1 cellular context compared by ENCODE assay signal in the genomic region with DNA sequence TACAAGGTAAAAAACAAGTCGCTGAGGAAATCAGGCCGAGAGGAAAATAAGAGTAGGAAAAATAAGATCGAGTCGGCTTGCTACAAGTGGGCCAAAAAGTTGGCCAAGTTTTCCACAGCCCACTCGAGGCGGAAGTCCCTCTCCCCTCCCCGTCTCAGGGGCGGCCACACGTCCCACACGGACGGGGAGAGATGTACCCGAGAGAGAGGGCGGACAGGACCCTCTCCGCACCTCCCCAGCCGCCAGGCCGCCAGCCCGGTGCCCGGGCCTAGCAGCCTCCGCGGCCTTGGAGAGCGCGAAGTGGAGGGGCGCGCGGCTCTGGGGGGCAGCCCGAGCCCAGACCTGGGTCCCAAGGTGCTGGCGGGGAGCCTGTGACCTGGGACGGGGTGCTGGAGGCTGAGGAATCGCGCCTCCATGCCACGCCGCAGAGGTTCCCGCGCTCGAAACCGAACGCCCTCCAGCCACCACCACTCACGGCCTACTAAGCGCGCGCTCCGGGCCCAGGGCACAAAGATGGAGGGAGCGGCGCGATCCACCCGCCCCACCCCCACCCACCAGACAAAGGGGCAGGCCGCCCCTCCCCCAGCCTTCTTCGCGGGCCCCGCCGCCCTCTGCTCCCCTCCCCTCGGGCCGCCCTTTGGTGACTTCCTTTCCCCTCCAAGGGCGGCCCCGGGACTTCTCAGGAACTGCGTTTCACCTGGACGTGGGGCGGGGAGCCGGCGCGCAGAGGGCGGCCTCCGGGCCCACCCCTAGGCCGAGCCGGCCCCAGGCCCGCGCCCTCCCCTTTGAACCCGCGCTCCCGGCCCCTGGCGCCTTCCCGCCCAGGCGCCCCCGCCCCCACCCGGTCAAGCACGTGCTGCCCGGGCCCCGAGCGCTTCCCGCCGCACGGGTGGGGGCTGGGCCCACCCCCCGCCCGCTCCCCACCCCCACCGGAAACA.
TF ChIP-seq lines count a peak whose summit lies in the region.

No MANE protein-coding gene starts in this region.

TF ChIP-seq in WTC11, 78 proteins besides CTCF, POLR2A, EP300 and RAD21 (continued from another document):
- TF ChIP-seq ZNF396 (CRISPR knock-in tag; IDR thresholded peaks at IDR 0.05; ENCODE audit: borderline replicate concordance) (no peak), ZNF416 (CRISPR knock-in tag; IDR thresholded peaks at IDR 0.05) (peak; percentile 42; the same call in 1 of the 2 replicates), ZBTB21 (CRISPR knock-in tag; IDR thresholded peaks at IDR 0.05; ENCODE audit: borderline replicate concordance) (no peak), ATF1 (CRISPR knock-in tag; IDR thresholded peaks at IDR 0.05) (no peak), GRHL2 (CRISPR knock-in tag; IDR thresholded peaks at IDR 0.05; ENCODE audit: insufficient replicate concordance, severe bottlenecking) (no peak), ZNF232 (CRISPR knock-in tag; IDR thresholded peaks at IDR 0.05) (no peak), OVOL2 (CRISPR knock-in tag; IDR thresholded peaks at IDR 0.05; ENCODE audit: borderline replicate concordance) (no peak), IRF2 (CRISPR knock-in tag; IDR thresholded peaks at IDR 0.05; ENCODE audit: borderline replicate concordance, low read depth) (no peak), RELA (CRISPR knock-in tag; IDR thresholded peaks at IDR 0.05; ENCODE audit: borderline replicate concordance) (0 out of 2 replicates have a peak, but pooled peaks have one; percentile 65), ZNF138 (CRISPR knock-in tag; conservative IDR thresholded peaks at IDR 0.05) (no peak), GABPB1 (CRISPR knock-in tag; IDR thresholded peaks at IDR 0.05) (no peak)
- TF ChIP-seq, protein P1, sequence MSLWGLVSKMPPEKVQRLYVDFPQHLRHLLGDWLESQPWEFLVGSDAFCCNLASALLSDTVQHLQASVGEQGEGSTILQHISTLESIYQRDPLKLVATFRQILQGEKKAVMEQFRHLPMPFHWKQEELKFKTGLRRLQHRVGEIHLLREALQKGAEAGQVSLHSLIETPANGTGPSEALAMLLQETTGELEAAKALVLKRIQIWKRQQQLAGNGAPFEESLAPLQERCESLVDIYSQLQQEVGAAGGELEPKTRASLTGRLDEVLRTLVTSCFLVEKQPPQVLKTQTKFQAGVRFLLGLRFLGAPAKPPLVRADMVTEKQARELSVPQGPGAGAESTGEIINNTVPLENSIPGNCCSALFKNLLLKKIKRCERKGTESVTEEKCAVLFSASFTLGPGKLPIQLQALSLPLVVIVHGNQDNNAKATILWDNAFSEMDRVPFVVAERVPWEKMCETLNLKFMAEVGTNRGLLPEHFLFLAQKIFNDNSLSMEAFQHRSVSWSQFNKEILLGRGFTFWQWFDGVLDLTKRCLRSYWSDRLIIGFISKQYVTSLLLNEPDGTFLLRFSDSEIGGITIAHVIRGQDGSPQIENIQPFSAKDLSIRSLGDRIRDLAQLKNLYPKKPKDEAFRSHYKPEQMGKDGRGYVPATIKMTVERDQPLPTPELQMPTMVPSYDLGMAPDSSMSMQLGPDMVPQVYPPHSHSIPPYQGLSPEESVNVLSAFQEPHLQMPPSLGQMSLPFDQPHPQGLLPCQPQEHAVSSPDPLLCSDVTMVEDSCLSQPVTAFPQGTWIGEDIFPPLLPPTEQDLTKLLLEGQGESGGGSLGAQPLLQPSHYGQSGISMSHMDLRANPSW (CRISPR knock-in tag; conservative IDR thresholded peaks at IDR 0.05; ENCODE audit: low read depth), result no peak
- TF ChIP-seq, protein P2, sequence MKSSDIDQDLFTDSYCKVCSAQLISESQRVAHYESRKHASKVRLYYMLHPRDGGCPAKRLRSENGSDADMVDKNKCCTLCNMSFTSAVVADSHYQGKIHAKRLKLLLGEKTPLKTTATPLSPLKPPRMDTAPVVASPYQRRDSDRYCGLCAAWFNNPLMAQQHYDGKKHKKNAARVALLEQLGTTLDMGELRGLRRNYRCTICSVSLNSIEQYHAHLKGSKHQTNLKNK (CRISPR knock-in tag; IDR thresholded peaks at IDR 0.05), result no peak
- TF ChIP-seq, protein P3, sequence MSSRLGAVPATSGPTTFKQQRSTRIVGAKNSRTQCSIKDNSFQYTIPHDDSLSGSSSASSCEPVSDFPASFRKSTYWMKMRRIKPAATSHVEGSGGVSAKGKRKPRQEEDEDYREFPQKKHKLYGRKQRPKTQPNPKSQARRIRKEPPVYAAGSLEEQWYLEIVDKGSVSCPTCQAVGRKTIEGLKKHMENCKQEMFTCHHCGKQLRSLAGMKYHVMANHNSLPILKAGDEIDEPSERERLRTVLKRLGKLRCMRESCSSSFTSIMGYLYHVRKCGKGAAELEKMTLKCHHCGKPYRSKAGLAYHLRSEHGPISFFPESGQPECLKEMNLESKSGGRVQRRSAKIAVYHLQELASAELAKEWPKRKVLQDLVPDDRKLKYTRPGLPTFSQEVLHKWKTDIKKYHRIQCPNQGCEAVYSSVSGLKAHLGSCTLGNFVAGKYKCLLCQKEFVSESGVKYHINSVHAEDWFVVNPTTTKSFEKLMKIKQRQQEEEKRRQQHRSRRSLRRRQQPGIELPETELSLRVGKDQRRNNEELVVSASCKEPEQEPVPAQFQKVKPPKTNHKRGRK (CRISPR knock-in tag; IDR thresholded peaks at IDR 0.05; ENCODE audit: borderline replicate concordance), result no peak
- TF ChIP-seq, protein P4, sequence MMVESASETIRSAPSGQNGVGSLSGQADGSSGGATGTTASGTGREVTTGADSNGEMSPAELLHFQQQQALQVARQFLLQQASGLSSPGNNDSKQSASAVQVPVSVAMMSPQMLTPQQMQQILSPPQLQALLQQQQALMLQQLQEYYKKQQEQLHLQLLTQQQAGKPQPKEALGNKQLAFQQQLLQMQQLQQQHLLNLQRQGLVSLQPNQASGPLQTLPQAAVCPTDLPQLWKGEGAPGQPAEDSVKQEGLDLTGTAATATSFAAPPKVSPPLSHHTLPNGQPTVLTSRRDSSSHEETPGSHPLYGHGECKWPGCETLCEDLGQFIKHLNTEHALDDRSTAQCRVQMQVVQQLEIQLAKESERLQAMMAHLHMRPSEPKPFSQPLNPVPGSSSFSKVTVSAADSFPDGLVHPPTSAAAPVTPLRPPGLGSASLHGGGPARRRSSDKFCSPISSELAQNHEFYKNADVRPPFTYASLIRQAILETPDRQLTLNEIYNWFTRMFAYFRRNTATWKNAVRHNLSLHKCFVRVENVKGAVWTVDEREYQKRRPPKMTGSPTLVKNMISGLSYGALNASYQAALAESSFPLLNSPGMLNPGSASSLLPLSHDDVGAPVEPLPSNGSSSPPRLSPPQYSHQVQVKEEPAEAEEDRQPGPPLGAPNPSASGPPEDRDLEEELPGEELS (CRISPR knock-in tag; IDR thresholded peaks at IDR 0.05), result no peak; the same call in 1 of the 2 replicates
- TF ChIP-seq, protein P5, sequence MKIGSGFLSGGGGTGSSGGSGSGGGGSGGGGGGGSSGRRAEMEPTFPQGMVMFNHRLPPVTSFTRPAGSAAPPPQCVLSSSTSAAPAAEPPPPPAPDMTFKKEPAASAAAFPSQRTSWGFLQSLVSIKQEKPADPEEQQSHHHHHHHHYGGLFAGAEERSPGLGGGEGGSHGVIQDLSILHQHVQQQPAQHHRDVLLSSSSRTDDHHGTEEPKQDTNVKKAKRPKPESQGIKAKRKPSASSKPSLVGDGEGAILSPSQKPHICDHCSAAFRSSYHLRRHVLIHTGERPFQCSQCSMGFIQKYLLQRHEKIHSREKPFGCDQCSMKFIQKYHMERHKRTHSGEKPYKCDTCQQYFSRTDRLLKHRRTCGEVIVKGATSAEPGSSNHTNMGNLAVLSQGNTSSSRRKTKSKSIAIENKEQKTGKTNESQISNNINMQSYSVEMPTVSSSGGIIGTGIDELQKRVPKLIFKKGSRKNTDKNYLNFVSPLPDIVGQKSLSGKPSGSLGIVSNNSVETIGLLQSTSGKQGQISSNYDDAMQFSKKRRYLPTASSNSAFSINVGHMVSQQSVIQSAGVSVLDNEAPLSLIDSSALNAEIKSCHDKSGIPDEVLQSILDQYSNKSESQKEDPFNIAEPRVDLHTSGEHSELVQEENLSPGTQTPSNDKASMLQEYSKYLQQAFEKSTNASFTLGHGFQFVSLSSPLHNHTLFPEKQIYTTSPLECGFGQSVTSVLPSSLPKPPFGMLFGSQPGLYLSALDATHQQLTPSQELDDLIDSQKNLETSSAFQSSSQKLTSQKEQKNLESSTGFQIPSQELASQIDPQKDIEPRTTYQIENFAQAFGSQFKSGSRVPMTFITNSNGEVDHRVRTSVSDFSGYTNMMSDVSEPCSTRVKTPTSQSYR (CRISPR knock-in tag; IDR thresholded peaks at IDR 0.05), result peak; percentile 64; the same call in 1 of the 2 replicates
- TF ChIP-seq, protein P6, sequence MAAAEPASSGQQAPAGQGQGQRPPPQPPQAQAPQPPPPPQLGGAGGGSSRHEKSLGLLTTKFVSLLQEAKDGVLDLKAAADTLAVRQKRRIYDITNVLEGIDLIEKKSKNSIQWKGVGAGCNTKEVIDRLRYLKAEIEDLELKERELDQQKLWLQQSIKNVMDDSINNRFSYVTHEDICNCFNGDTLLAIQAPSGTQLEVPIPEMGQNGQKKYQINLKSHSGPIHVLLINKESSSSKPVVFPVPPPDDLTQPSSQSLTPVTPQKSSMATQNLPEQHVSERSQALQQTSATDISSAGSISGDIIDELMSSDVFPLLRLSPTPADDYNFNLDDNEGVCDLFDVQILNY (CRISPR knock-in tag; IDR thresholded peaks at IDR 0.05), result peak; percentile 95
- TF ChIP-seq, protein P7, sequence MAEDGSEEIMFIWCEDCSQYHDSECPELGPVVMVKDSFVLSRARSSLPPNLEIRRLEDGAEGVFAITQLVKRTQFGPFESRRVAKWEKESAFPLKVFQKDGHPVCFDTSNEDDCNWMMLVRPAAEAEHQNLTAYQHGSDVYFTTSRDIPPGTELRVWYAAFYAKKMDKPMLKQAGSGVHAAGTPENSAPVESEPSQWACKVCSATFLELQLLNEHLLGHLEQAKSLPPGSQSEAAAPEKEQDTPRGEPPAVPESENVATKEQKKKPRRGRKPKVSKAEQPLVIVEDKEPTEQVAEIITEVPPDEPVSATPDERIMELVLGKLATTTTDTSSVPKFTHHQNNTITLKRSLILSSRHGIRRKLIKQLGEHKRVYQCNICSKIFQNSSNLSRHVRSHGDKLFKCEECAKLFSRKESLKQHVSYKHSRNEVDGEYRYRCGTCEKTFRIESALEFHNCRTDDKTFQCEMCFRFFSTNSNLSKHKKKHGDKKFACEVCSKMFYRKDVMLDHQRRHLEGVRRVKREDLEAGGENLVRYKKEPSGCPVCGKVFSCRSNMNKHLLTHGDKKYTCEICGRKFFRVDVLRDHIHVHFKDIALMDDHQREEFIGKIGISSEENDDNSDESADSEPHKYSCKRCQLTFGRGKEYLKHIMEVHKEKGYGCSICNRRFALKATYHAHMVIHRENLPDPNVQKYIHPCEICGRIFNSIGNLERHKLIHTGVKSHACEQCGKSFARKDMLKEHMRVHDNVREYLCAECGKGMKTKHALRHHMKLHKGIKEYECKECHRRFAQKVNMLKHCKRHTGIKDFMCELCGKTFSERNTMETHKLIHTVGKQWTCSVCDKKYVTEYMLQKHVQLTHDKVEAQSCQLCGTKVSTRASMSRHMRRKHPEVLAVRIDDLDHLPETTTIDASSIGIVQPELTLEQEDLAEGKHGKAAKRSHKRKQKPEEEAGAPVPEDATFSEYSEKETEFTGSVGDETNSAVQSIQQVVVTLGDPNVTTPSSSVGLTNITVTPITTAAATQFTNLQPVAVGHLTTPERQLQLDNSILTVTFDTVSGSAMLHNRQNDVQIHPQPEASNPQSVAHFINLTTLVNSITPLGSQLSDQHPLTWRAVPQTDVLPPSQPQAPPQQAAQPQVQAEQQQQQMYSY (CRISPR knock-in tag; IDR thresholded peaks at IDR 0.05), result peak; percentile 7; the same call in 1 of the 2 replicates
- TF ChIP-seq, protein P8, sequence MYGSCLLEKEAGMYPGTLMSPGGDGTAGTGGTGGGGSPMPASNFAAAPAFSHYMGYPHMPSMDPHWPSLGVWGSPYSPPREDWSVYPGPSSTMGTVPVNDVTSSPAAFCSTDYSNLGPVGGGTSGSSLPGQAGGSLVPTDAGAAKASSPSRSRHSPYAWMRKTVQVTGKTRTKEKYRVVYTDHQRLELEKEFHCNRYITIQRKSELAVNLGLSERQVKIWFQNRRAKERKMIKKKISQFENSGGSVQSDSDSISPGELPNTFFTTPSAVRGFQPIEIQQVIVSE (CRISPR knock-in tag; IDR thresholded peaks at IDR 0.05; ENCODE audit: borderline replicate concordance), result no peak
- TF ChIP-seq, protein P9, sequence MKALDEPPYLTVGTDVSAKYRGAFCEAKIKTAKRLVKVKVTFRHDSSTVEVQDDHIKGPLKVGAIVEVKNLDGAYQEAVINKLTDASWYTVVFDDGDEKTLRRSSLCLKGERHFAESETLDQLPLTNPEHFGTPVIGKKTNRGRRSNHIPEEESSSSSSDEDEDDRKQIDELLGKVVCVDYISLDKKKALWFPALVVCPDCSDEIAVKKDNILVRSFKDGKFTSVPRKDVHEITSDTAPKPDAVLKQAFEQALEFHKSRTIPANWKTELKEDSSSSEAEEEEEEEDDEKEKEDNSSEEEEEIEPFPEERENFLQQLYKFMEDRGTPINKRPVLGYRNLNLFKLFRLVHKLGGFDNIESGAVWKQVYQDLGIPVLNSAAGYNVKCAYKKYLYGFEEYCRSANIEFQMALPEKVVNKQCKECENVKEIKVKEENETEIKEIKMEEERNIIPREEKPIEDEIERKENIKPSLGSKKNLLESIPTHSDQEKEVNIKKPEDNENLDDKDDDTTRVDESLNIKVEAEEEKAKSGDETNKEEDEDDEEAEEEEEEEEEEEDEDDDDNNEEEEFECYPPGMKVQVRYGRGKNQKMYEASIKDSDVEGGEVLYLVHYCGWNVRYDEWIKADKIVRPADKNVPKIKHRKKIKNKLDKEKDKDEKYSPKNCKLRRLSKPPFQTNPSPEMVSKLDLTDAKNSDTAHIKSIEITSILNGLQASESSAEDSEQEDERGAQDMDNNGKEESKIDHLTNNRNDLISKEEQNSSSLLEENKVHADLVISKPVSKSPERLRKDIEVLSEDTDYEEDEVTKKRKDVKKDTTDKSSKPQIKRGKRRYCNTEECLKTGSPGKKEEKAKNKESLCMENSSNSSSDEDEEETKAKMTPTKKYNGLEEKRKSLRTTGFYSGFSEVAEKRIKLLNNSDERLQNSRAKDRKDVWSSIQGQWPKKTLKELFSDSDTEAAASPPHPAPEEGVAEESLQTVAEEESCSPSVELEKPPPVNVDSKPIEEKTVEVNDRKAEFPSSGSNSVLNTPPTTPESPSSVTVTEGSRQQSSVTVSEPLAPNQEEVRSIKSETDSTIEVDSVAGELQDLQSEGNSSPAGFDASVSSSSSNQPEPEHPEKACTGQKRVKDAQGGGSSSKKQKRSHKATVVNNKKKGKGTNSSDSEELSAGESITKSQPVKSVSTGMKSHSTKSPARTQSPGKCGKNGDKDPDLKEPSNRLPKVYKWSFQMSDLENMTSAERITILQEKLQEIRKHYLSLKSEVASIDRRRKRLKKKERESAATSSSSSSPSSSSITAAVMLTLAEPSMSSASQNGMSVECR (CRISPR knock-in tag; IDR thresholded peaks at IDR 0.05; ENCODE audit: borderline replicate concordance), result no peak
- TF ChIP-seq, protein P10, sequence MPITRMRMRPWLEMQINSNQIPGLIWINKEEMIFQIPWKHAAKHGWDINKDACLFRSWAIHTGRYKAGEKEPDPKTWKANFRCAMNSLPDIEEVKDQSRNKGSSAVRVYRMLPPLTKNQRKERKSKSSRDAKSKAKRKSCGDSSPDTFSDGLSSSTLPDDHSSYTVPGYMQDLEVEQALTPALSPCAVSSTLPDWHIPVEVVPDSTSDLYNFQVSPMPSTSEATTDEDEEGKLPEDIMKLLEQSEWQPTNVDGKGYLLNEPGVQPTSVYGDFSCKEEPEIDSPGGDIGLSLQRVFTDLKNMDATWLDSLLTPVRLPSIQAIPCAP (CRISPR knock-in tag; IDR thresholded peaks at IDR 0.05), result no peak
- TF ChIP-seq, protein P11, sequence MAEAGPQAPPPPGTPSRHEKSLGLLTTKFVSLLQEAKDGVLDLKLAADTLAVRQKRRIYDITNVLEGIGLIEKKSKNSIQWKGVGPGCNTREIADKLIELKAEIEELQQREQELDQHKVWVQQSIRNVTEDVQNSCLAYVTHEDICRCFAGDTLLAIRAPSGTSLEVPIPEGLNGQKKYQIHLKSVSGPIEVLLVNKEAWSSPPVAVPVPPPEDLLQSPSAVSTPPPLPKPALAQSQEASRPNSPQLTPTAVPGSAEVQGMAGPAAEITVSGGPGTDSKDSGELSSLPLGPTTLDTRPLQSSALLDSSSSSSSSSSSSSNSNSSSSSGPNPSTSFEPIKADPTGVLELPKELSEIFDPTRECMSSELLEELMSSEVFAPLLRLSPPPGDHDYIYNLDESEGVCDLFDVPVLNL (CRISPR knock-in tag; IDR thresholded peaks at IDR 0.05; ENCODE audit: borderline replicate concordance, low read depth), result peak; percentile 7; the same call in 1 of the 2 replicates
